ENCODE assay signal across 8 cellular contexts in the genomic region with DNA sequence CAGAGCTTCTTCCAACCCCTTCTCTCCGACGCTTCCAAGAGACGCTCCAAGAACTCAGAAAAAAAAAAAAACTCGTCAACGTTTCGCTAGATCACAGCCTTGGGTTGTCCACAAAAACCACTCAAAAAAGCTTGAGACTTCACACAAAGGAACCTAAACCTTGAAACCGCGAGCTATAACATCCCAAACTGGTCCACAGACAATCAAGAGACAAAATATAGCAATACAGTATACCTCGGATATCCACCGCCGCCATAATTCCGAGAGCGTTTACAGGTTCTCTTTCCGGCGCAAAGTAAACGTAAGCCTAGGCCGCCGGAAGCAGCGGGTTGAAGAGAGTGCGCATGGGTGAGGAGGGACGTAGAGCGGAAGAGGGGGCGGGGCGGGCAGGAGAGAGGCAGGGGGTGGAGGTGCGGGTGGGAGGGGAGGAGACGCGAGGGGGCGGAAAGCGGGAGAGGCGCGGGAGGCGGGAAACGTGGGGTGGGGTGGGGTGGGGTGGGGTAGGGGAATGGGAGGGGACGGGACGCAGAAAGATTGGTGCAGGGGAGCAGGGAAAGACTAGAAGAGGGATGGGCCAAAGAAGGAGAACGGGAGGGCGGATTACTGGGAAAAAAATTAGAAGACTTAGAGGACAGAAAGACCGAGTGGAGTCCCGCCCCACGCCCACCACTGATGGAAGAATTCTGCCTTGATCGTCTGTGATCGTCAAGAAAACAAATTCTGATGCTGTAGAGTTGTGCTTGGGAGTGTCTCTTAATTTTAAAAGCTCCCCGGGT. TPM values are rescaled to one million over a fixed set of nuclear protein-coding genes. Genes with fewer than 3 reads are reported as not detected.
DNase-seq lines count a peak whose midpoint lies in the region; ATAC-seq lines count a peak whose summit lies in the region.

A gene with protein sequence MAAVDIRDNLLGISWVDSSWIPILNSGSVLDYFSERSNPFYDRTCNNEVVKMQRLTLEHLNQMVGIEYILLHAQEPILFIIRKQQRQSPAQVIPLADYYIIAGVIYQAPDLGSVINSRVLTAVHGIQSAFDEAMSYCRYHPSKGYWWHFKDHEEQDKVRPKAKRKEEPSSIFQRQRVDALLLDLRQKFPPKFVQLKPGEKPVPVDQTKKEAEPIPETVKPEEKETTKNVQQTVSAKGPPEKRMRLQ (minus strand): TSS at position 274 of the 776 bp plus-strand sequence. CDS start 18 bp downstream, at position 256.

- H3K27ac Mint-ChIP-seq in CD8-positive, alpha-beta memory T cell = peak within 1 kb of the TSS; percentile 95 to 99 (median 98)

- peaks cover 6% of the 10 kb centered on the region for H3K79me1 ChIP-seq in mesenchymal stem cell (replicated peaks; ENCODE audit: low read length, poor library complexity, severe bottlenecking)

- POLR2A ChIA-PET in CD8-positive, alpha-beta memory T cell (lab: Charles Lee) = no interaction called here

- H3K4me3 Mint-ChIP-seq in CD8-positive, alpha-beta memory T cell = peak within 1 kb of the TSS; percentile 97 to 100 (median 99)

- H3K27me3 ChIP-seq in CD8-positive, alpha-beta memory T cell (ENCODE audit: insufficient read depth, low read length, poor library complexity, severe bottlenecking) = no peaks in the 10 kb centered on the region
- H3K27me3 ChIP-seq in HUES6 (ENCODE audit: control insufficient read depth, insufficient read depth, low read length) = no peaks in the 10 kb centered on the region; the same call in 1 of the 2 replicates
- H3K27me3 ChIP-seq in NT2/D1 (ENCODE audit: insufficient read depth, insufficient read length) = no peaks in the 10 kb centered on the region
- no peaks in the 10 kb centered on the region for H3K27me3 ChIP-seq in endocrine pancreas (ENCODE audit: control insufficient read depth, insufficient read depth, low read length)
- peaks cover 0 to 3% of the 10 kb centered on the region in 2 experiments for H3K27me3 ChIP-seq in mesenchymal stem cell (ENCODE audit: control insufficient read depth in 1 of 2, insufficient read depth in 1 of 2, low read length in 2 of 2)

- H2BK15ac ChIP-seq in mesenchymal stem cell (ENCODE audit: low read depth, poor library complexity, severe bottlenecking) = no peak within 1 kb of the TSS

- peak within 1 kb of the TSS; percentile 72 for H2AFZ ChIP-seq in mesenchymal stem cell (ENCODE audit: low read depth, low read length)

- H3K4me2 ChIP-seq in mesenchymal stem cell (ENCODE audit: low read length, poor library complexity, severe bottlenecking) = peak within 1 kb of the TSS; percentile 81

- H3K27ac ChIP-seq in CD8-positive, alpha-beta memory T cell (ENCODE audit: low read depth, low read length) = peak within 1 kb of the TSS; percentile 83
- H3K27ac ChIP-seq in HUES6 (ENCODE audit: low read depth, low read length) (peak within 1 kb of the TSS; percentile 92), mesenchymal stem cell (ENCODE audit: low read length, poor library complexity, severe bottlenecking) (peak within 1 kb of the TSS; percentile 90)

- H3K23ac ChIP-seq in mesenchymal stem cell (ENCODE audit: low read length in 2 of 2) = no peak within 1 kb of the TSS

- WGBS in mesenchymal stem cell = 2% methylated on average over 42 of the region's 43 CpGs

- peak within 1 kb of the TSS in 1 of 2 experiments; percentile 78 for H3K4ac ChIP-seq in mesenchymal stem cell (ENCODE audit: low read depth in 1 of 2, low read length in 2 of 2)

- H3K9me3 ChIP-seq in CD8-positive, alpha-beta memory T cell (ENCODE audit: low read length) = no peaks in the 10 kb centered on the region
- H3K9me3 ChIP-seq in HUES6 (ENCODE audit: control insufficient read depth, insufficient read depth, low read depth, low read length) = no peaks in the 10 kb centered on the region
- H3K9me3 ChIP-seq in NT2/D1 (ENCODE audit: insufficient read depth, low read length) = no peaks in the 10 kb centered on the region
- H3K9me3 ChIP-seq in endocrine pancreas (ENCODE audit: control insufficient read depth, low read length) = no peaks in the 10 kb centered on the region
- H3K9me3 ChIP-seq in mesenchymal stem cell (ENCODE audit: control insufficient read depth, low read length) = no peaks in the 10 kb centered on the region

- H3K9ac ChIP-seq in HUES6 (ENCODE audit: low read length) (peak within 1 kb of the TSS; percentile 92), NT2/D1 (ENCODE audit: insufficient read length, low read depth) (peak within 1 kb of the TSS; percentile 90), endocrine pancreas (ENCODE audit: control insufficient read depth, insufficient read depth, low read length) (peak within 1 kb of the TSS; percentile 87), mesenchymal stem cell (ENCODE audit: low read length) (peak within 1 kb of the TSS; percentile 96)

- H3K27me3 Mint-ChIP-seq in CD8-positive, alpha-beta memory T cell = peaks cover 1 to 14% of the 10 kb centered on the region in 2 donors

- peaks cover 0 to 21% (median 0%) of the 10 kb centered on the region in 3 donors for H3K36me3 Mint-ChIP-seq in CD8-positive, alpha-beta memory T cell

- H3K14ac ChIP-seq in mesenchymal stem cell (ENCODE audit: low read length in 2 of 2) = no peak within 1 kb of the TSS

- H3K9me3 Mint-ChIP-seq in CD8-positive, alpha-beta memory T cell = no peaks in the 10 kb centered on the region

- H2BK5ac ChIP-seq in mesenchymal stem cell (ENCODE audit: low read depth, low read length, poor library complexity, severe bottlenecking) = no peak within 1 kb of the TSS

- CTCF ChIA-PET in CD8-positive, alpha-beta memory T cell (lab: Charles Lee) = interaction anchor here (0.7 to 2.0 kb wide), 7 partner anchors 10 to 217 kb away, joined by 3 to 9 read pairs (median 3); a partner anchor contains a TSS

- H4K8ac ChIP-seq in mesenchymal stem cell (ENCODE audit: low read length) = peak within 1 kb of the TSS; percentile 96

- H3K36me3 ChIP-seq in CD8-positive, alpha-beta memory T cell (ENCODE audit: insufficient read depth, low read length) = peaks cover 11% of the 10 kb centered on the region
- H3K36me3 ChIP-seq in HUES6 (ENCODE audit: control insufficient read depth, insufficient read depth, low read length) = peaks cover 14% of the 10 kb centered on the region
- peaks cover 13% of the 10 kb centered on the region for H3K36me3 ChIP-seq in NT2/D1 (ENCODE audit: insufficient read depth, insufficient read length, low read length)
- peaks cover 1% of the 10 kb centered on the region for H3K36me3 ChIP-seq in endocrine pancreas (ENCODE audit: control insufficient read depth, insufficient read depth, low read length)
- peaks cover 2 to 10% of the 10 kb centered on the region in 2 experiments for H3K36me3 ChIP-seq in mesenchymal stem cell (ENCODE audit: control insufficient read depth in 1 of 2, insufficient read depth in 2 of 2, low read depth in 1 of 2, low read length in 2 of 2)

- peak; percentile 91 for ATAC-seq in GM21360 (IDR thresholded peaks at IDR 0.05; ENCODE audit: unreplicated experiment)

- H2BK12ac ChIP-seq in mesenchymal stem cell (ENCODE audit: low read length in 2 of 2) = no peak within 1 kb of the TSS

- H2BK120ac ChIP-seq in mesenchymal stem cell (ENCODE audit: low read depth, low read length) = no peak within 1 kb of the TSS

- peak within 1 kb of the TSS; percentile 9 for H2AK5ac ChIP-seq in mesenchymal stem cell (ENCODE audit: low read length, severe bottlenecking)

- no peak within 1 kb of the TSS for H3K18ac ChIP-seq in mesenchymal stem cell (ENCODE audit: low read depth in 1 of 2, low read length in 2 of 2)

- H4K91ac ChIP-seq in mesenchymal stem cell (ENCODE audit: low read length) = no peak within 1 kb of the TSS

- DNase-seq in CD8-positive, alpha-beta memory T cell = peak; percentile 82 to 95 (median 87)
- peak; percentile 85 for DNase-seq in NT2/D1 (ENCODE audit: low read depth, low spot score)
- DNase-seq in activated CD8-positive, alpha-beta memory T cell treated with anti-CD3 and anti-CD28 coated beads for 48 hours (ENCODE audit: low read depth in 2 of 3, low spot score in 2 of 3) = peak; percentile 65 to 88 (median 75)
- peak; percentile 95 for DNase-seq in mesenchymal stem cell
- DNase-seq in stimulated activated CD8-positive, alpha-beta memory T cell treated with anti-CD3 and anti-CD28 coated beads, Interleukin-12 subunit alpha, Interleukin-12 subunit beta, amount 100 ng/mL, for 1 hour (ENCODE audit: low read depth) = peak; percentile 88

- peak within 1 kb of the TSS; percentile 99 for H3K4me3 ChIP-seq in CD8-positive, alpha-beta memory T cell (ENCODE audit: low read length)
- peak within 1 kb of the TSS; percentile 96 for H3K4me3 ChIP-seq in HUES6 (ENCODE audit: low read depth, low read length)
- peak within 1 kb of the TSS; percentile 94 for H3K4me3 ChIP-seq in NT2/D1 (ENCODE audit: insufficient read length, low read depth)
- H3K4me3 ChIP-seq in endocrine pancreas (ENCODE audit: control insufficient read depth, insufficient read depth, low read length) = peak within 1 kb of the TSS; percentile 97
- peak within 1 kb of the TSS; percentile 34 to 87 for H3K4me3 ChIP-seq in mesenchymal stem cell (ENCODE audit: insufficient read depth in 1 of 2, low read depth in 1 of 2, low read length in 2 of 2)

- H3K4me1 ChIP-seq in CD8-positive, alpha-beta memory T cell (ENCODE audit: insufficient read depth, low read length) = peaks cover 19% of the 10 kb centered on the region
- H3K4me1 ChIP-seq in HUES6 (ENCODE audit: control insufficient read depth, insufficient read depth, low read length) (0 out of 2 replicates have a peak, but pooled peaks cover 4% of the 10 kb centered on the region), NT2/D1 (ENCODE audit: insufficient read depth, insufficient read length) (no peaks in the 10 kb centered on the region), endocrine pancreas (ENCODE audit: control insufficient read depth, insufficient read depth, low read length) (peaks cover 13% of the 10 kb centered on the region), mesenchymal stem cell (ENCODE audit: control insufficient read depth, insufficient read depth, low read depth, low read length) (no peaks in the 10 kb centered on the region)

- peaks cover 32 to 38% (median 33%) of the 10 kb centered on the region in 3 donors for H3K4me1 Mint-ChIP-seq in CD8-positive, alpha-beta memory T cell

RNA-seq across cellular contexts. Expression of the gene that starts here (rescaled TPM):
- 10 to 100 TPM; 62.3 to 63.9 TPM for total RNA-seq in CD8-positive, alpha-beta memory T cell
- 41.1 TPM for polyA plus RNA-seq in CD8-positive, alpha-beta memory T cell
- polyA plus RNA-seq in mesenchymal stem cell (2013, experiment 1 of 2) = 27.1 TPM
- polyA plus RNA-seq in mesenchymal stem cell (2013, experiment 2 of 2) = 26.5 TPM

Comparison
In these comparisons a context has a peak if more than half of its experiments do, and no peak if none do; other contexts are left out.
1. Peak in every context shown above with its lines: DNase-seq, ATAC-seq, H3K4me3 ChIP-seq and H3K27ac ChIP-seq.